ENCODE assay signal across 9 cellular contexts in genomic region chr9:103789686-103790085, GRCh38.
DNase-seq lines count a peak whose midpoint lies in the region; ATAC-seq and TF ChIP-seq lines count a peak whose summit lies in the region.
"Had no signal": no experiment of that assay in that cellular context is flagged by ENCODE, and none has a peak within 500 bp of the region (broad histone marks: within the 10 kb centered on the region; RNA-seq: fewer than 3 reads in every experiment).

No MANE protein-coding gene starts in this region.

- no peaks in the 10 kb centered on the region for H3K27me3 ChIP-seq in breast epithelium
- H3K27me3 ChIP-seq in right lobe of liver = no peaks in the 10 kb centered on the region

- TF ChIP-seq POLR2A in breast epithelium (IDR thresholded peaks at IDR 0.05) = no peak
- TF ChIP-seq POLR2A in right lobe of liver (IDR thresholded peaks at IDR 0.05) = no peak

- WGBS in right lobe of liver (ENCODE audit: insufficient coverage, low coverage, low lambda C conversion rate, missing lambda C conversion rate) = 42% methylated on average over 2 of the region's 2 CpGs

- ATAC-seq in HG02852 (IDR thresholded peaks at IDR 0.05; ENCODE audit: unreplicated experiment) (peak; percentile 99), right lobe of liver (peak; percentile 34 to 41 (median 40))
- no peak for ATAC-seq in natural killer cell treated with Interleukin-12 subunit alpha and Interleukin-12 subunit beta and Interleukin-15 and Interleukin-18, amount 100 ng/mL, for 72 hours

- no peak overlapping the region for H3K4me3 Mint-ChIP-seq in MCF 10A (ENCODE audit: unreplicated experiment)
- H3K4me3 Mint-ChIP-seq in natural killer cell treated with Interleukin-12 subunit alpha and Interleukin-12 subunit beta and Interleukin-15 and Interleukin-18, amount 100 ng/mL, for 72 hours = no peak overlapping the region
- H3K4me3 Mint-ChIP-seq: activated T-cell treated with anti-CD3 and anti-CD28 coated beads, Interleukin-2, amount 50 U/mL, for 4 hours had no signal

- H3K36me3 ChIP-seq in breast epithelium (no peaks in the 10 kb centered on the region), right lobe of liver (no peaks in the 10 kb centered on the region)

- peaks cover 7% of the 10 kb centered on the region for H3K36me3 Mint-ChIP-seq in MCF 10A (ENCODE audit: insufficient read depth, unreplicated experiment)
- H3K36me3 Mint-ChIP-seq in natural killer cell treated with Interleukin-12 subunit alpha and Interleukin-12 subunit beta and Interleukin-15 and Interleukin-18, amount 100 ng/mL, for 72 hours = no peaks in the 10 kb centered on the region

- no peak overlapping the region for H3K27ac Mint-ChIP-seq in MCF 10A (ENCODE audit: low read depth, unreplicated experiment)
- no peak overlapping the region for H3K27ac Mint-ChIP-seq in natural killer cell treated with Interleukin-12 subunit alpha and Interleukin-12 subunit beta and Interleukin-15 and Interleukin-18, amount 100 ng/mL, for 72 hours

- no peaks in the 10 kb centered on the region for H3K4me1 ChIP-seq in breast epithelium
- H3K4me1 ChIP-seq in right lobe of liver = no peaks in the 10 kb centered on the region

- POLR2A ChIA-PET in MCF 10A (lab: Yijun Ruan, JAX) = interaction anchor here (1.4 kb wide), 1 partner anchor 304 kb away, joined by 3 read pairs; no protein-coding TSS in a partner anchor

- H3K4me3 ChIP-seq in breast epithelium = no peak overlapping the region
- no peak overlapping the region for H3K4me3 ChIP-seq in right lobe of liver

- CTCF ChIA-PET in MCF 10A (lab: Yijun Ruan, JAX) = interaction anchor here (0.6 to 1.5 kb wide), 4 partner anchors 9 to 344 kb away, joined by 3 to 4 read pairs (median 3); no protein-coding TSS in a partner anchor

- TF ChIP-seq CTCF in MCF 10A (IDR thresholded peaks at IDR 0.05; ENCODE audit: unreplicated experiment) (peak; percentile 42), breast epithelium (IDR thresholded peaks at IDR 0.05) (no peak), right lobe of liver (IDR thresholded peaks at IDR 0.05) (peak; percentile 19 to 32 (median 28))

- no peaks in the 10 kb centered on the region for H3K27me3 Mint-ChIP-seq in MCF 10A (ENCODE audit: insufficient read depth, unreplicated experiment)
- no peaks in the 10 kb centered on the region for H3K27me3 Mint-ChIP-seq in natural killer cell treated with Interleukin-12 subunit alpha and Interleukin-12 subunit beta and Interleukin-15 and Interleukin-18, amount 100 ng/mL, for 72 hours

- H3K9me3 ChIP-seq in breast epithelium (peaks cover 0 to 6% of the 10 kb centered on the region in 2 donors), right lobe of liver (no peaks in the 10 kb centered on the region)

- intact Hi-C loops in MCF 10A (cut with micrococcal nuclease) (loop anchor here (1.0 kb wide), 1 partner anchor 597 kb away; no protein-coding TSS in a partner anchor), breast epithelium (cut with DNase I; ENCODE audit: low total_unique reads) (no loop called here), right lobe of liver (cut with DNase I) (no loop called here)

- DNase-seq in MCF 10A (ENCODE audit: unreplicated experiment) (peak; percentile 49), breast epithelium (ENCODE audit: low spot score in 2 of 2) (no peak), OCI-M1 (lab: John Stamatoyannopoulos, UW) (peak; percentile 74), right lobe of liver (no peak), hypothalamus (lab: John Stamatoyannopoulos, UW) (no peak)
- DNase-seq in natural killer cell treated with Interleukin-12 subunit alpha and Interleukin-12 subunit beta and Interleukin-15 and Interleukin-18, amount 100 ng/mL, for 72 hours (ENCODE audit: low spot score) = no peak
- DNase-seq in activated T-cell treated with anti-CD3 and anti-CD28 coated beads, Interleukin-2, amount 50 U/mL, for 1 hour = no peak
- DNase-seq: activated T-cell treated with anti-CD3 and anti-CD28 coated beads, Interleukin-2, amount 50 U/mL, for 4 hours had no signal

- no TSS peak for BruUV-seq in MCF 10A (replicated peaks; lab: Mats Ljungman, UMichigan)

- H3K9me3 Mint-ChIP-seq in MCF 10A (ENCODE audit: unreplicated experiment) = no peaks in the 10 kb centered on the region
- H3K9me3 Mint-ChIP-seq in natural killer cell treated with Interleukin-12 subunit alpha and Interleukin-12 subunit beta and Interleukin-15 and Interleukin-18, amount 100 ng/mL, for 72 hours = peaks cover 9% of the 10 kb centered on the region

- H3K4me1 Mint-ChIP-seq in MCF 10A (ENCODE audit: insufficient read depth, unreplicated experiment) = no peaks in the 10 kb centered on the region
- H3K4me1 Mint-ChIP-seq in natural killer cell treated with Interleukin-12 subunit alpha and Interleukin-12 subunit beta and Interleukin-15 and Interleukin-18, amount 100 ng/mL, for 72 hours (ENCODE audit: low read depth in 2 of 2) = no peaks in the 10 kb centered on the region

- H3K27ac ChIP-seq in breast epithelium (no peak overlapping the region), right lobe of liver (no peak overlapping the region)

Comparison
In these comparisons a context has a peak if more than half of its experiments do, and no peak if none do; other contexts are left out.
1. DNase-seq: peak in MCF 10A (single experiment) and OCI-M1 (single experiment); none in breast epithelium (0 of 2), right lobe of liver (0 of 3), natural killer cell treated with Interleukin-12 subunit alpha and Interleukin-12 subunit beta and Interleukin-15 and Interleukin-18, amount 100 ng/mL, for 72 hours (single experiment), hypothalamus (0 of 51) and activated T-cell treated with anti-CD3 and anti-CD28 coated beads, Interleukin-2, amount 50 U/mL, for 1 hour (single experiment).
2. CTCF ChIP-seq: peak in MCF 10A (single experiment) and right lobe of liver (4 of 4); none in breast epithelium (0 of 3).
3. ATAC-seq: peak in HG02852 (single experiment) and right lobe of liver (4 of 4); none in natural killer cell treated with Interleukin-12 subunit alpha and Interleukin-12 subunit beta and Interleukin-15 and Interleukin-18, amount 100 ng/mL, for 72 hours (0 of 2).